8 cellular contexts compared by ENCODE assay signal in genomic region chr11:62652156-62653006, GRCh38. TPM values are rescaled to one million over a fixed set of nuclear protein-coding genes. Genes with fewer than 3 reads are reported as not detected.
DNase-seq lines count a peak whose midpoint lies in the region; ATAC-seq, FAIRE-seq and TF ChIP-seq lines count a peak whose summit lies in the region.

No MANE protein-coding gene starts in this region.

- H3K27me3 Mint-ChIP-seq in activated CD4-positive, alpha-beta T cell treated with anti-CD3 and anti-CD28 coated beads for 36 hours = no peaks in the 10 kb centered on the region

- peak overlapping the region; percentile 91 for H3K27ac Mint-ChIP-seq in activated CD4-positive, alpha-beta T cell treated with anti-CD3 and anti-CD28 coated beads for 36 hours

- ATAC-seq in activated CD4-positive, alpha-beta T cell treated with anti-CD3 and anti-CD28 coated beads for 36 hours = no peak
- ATAC-seq in HG02798 (IDR thresholded peaks at IDR 0.05; ENCODE audit: poor library complexity, unreplicated experiment) = no peak
- ATAC-seq in GM18519 (IDR thresholded peaks at IDR 0.05; ENCODE audit: low FRiP score, unreplicated experiment) = no peak

- TF ChIP-seq CTCF in PC-9 (conservative IDR thresholded peaks at IDR 0.05) (no peak), epithelial cell of proximal tubule (conservative IDR thresholded peaks at IDR 0.05; ENCODE audit: low read depth, low read length) (no peak)

- H3K27me3 ChIP-seq in PC-9 (ENCODE audit: insufficient read depth, low read depth) (no peaks in the 10 kb centered on the region), rectal smooth muscle tissue (ENCODE audit: control insufficient read depth, insufficient read depth, low read length) (no peaks in the 10 kb centered on the region)

- no peak for DNase-seq in activated CD4-positive, alpha-beta T cell treated with anti-CD3 and anti-CD28 coated beads for 36 hours
- DNase-seq in activated CD4-positive, alpha-beta T cell treated with anti-CD3 and anti-CD28 coated beads for 48 hours = no peak
- DNase-seq in PC-9 = no peak
- no peak for DNase-seq in epithelial cell of proximal tubule (ENCODE audit: low read depth)
- DNase-seq in H54 (ENCODE audit: insufficient read length, low spot score) = no peak

- FAIRE-seq in H54 (lab: Jason Lieb, UNC) = no peak

- H3K4me2 ChIP-seq in PC-9 = peak overlapping the region; percentile 99

- H3K9me3 Mint-ChIP-seq in activated CD4-positive, alpha-beta T cell treated with anti-CD3 and anti-CD28 coated beads for 36 hours (ENCODE audit: low read depth) = no peaks in the 10 kb centered on the region

- H3K4me1 ChIP-seq in PC-9 (replicated peaks; ENCODE audit: insufficient read depth) = peaks cover 15% of the 10 kb centered on the region
- H3K4me1 ChIP-seq in rectal smooth muscle tissue (ENCODE audit: control insufficient read depth, insufficient read depth, low read length) = peaks cover 6% of the 10 kb centered on the region

- no peaks in the 10 kb centered on the region for H3K9me3 ChIP-seq in PC-9 (ENCODE audit: insufficient read depth, low read depth)

- peaks cover 23% of the 10 kb centered on the region for H3K4me1 Mint-ChIP-seq in activated CD4-positive, alpha-beta T cell treated with anti-CD3 and anti-CD28 coated beads for 36 hours

- peak overlapping the region; percentile 67 for H3K9ac ChIP-seq in rectal smooth muscle tissue (ENCODE audit: low read length)

- no peaks in the 10 kb centered on the region for H3K9me2 ChIP-seq in PC-9 (ENCODE audit: insufficient read depth)

- H3K4me3 ChIP-seq in PC-9 = peak overlapping the region; percentile 96
- H3K4me3 ChIP-seq in epithelial cell of proximal tubule (ENCODE audit: low read depth, low read length) = peak overlapping the region; percentile 72
- peak overlapping the region; percentile 65 for H3K4me3 ChIP-seq in rectal smooth muscle tissue (ENCODE audit: low read length)

- no peak for TF ChIP-seq POLR2A in H54 (IDR thresholded peaks at IDR 0.05; ENCODE audit: low read depth, low read length)

- peak overlapping the region; percentile 93 for H2AFZ ChIP-seq in PC-9

- no peaks in the 10 kb centered on the region for H4K20me1 ChIP-seq in PC-9 (ENCODE audit: insufficient read depth)

- peaks cover 40% of the 10 kb centered on the region for H3F3A ChIP-seq in PC-9 (ENCODE audit: insufficient read depth, low read depth)

- peaks cover 30% of the 10 kb centered on the region for H3K79me2 ChIP-seq in PC-9 (ENCODE audit: low read depth)

- BruUV-seq in PC-9 (replicated peaks; lab: Mats Ljungman, UMichigan) = TSS peak; percentile 50

- 0 out of 2 replicates have a peak, but pooled peaks cover 4% of the 10 kb centered on the region for H3K36me3 ChIP-seq in PC-9 (ENCODE audit: low read depth)
- peaks cover 21% of the 10 kb centered on the region for H3K36me3 ChIP-seq in rectal smooth muscle tissue (ENCODE audit: control insufficient read depth, insufficient read depth, low read length)

- intact Hi-C loops in activated CD4-positive, alpha-beta T cell treated with anti-CD3 and anti-CD28 coated beads for 36 hours (cut with DNase I, micrococcal nuclease) = loop anchor here (1.0 to 2.0 kb wide), 9 partner anchors 13 to 102 kb away; partner anchors contain the start of genes C11orf98 (in 2 of the 2), CSKMT (in 2 of the 2), TUT1 (in 2 of the 2) and HNRNPUL2 (in 1 of the 2)
- intact Hi-C loops in PC-9 (cut with micrococcal nuclease; ENCODE audit: unreplicated experiment) = no loop called here

- CTCF ChIA-PET in activated CD4-positive, alpha-beta T cell treated with anti-CD3 and anti-CD28 coated beads for 36 hours (lab: Charles Lee) = interaction anchor here (0.6 to 4.0 kb wide), 5 partner anchors 12 to 61 kb away, joined by 3 to 21 read pairs (median 4); partner anchors contain the start of genes C11orf98, CSKMT, TUT1 and UQCC3
- CTCF ChIA-PET in PC-9 (lab: Charles Lee) = no interaction called here

- H3K4me3 Mint-ChIP-seq in activated CD4-positive, alpha-beta T cell treated with anti-CD3 and anti-CD28 coated beads for 36 hours = peak overlapping the region; percentile 88

- peak overlapping the region; percentile 75 for H3K27ac ChIP-seq in PC-9
- peak overlapping the region; percentile 81 for H3K27ac ChIP-seq in rectal smooth muscle tissue (ENCODE audit: low read depth, low read length)

- H3K36me3 Mint-ChIP-seq in activated CD4-positive, alpha-beta T cell treated with anti-CD3 and anti-CD28 coated beads for 36 hours (ENCODE audit: low read depth) = peaks cover 12% of the 10 kb centered on the region

- POLR2A ChIA-PET in activated CD4-positive, alpha-beta T cell treated with anti-CD3 and anti-CD28 coated beads for 36 hours (lab: Charles Lee) = interaction anchor here (0.6 to 2.0 kb wide), 11 partner anchors 13 to 189 kb away, joined by 3 to 27 read pairs (median 7); partner anchors contain the start of genes B3GAT3, C11orf98, CSKMT and HNRNPUL2
- POLR2A ChIA-PET in PC-9 (lab: Charles Lee; ENCODE audit: unreplicated experiment) = interaction anchor here (0.9 to 1.0 kb wide), 5 partner anchors 12 to 260 kb away, joined by 3 to 37 read pairs (median 9); partner anchors contain the start of genes B3GAT3, C11orf98, CSKMT and ZBTB3

RNA-seq across cellular contexts. Expression of gene INTS5, which starts 0.7 kb away (rescaled TPM):
- total RNA-seq in activated CD4-positive, alpha-beta T cell treated with anti-CD3 and anti-CD28 coated beads for 36 hours = 10 to 100 TPM; 26.0 to 29.9 TPM
- total RNA-seq in PC-9 (2021) (28.2 and 31.5 TPM in 2 replicates), epithelial cell of proximal tubule (19.4 and 26.5 TPM in 2 replicates)

RNA-seq across cellular contexts. Expression of gene GANAB, which starts 6.0 kb away (rescaled TPM):
- total RNA-seq in activated CD4-positive, alpha-beta T cell treated with anti-CD3 and anti-CD28 coated beads for 36 hours = 100 to 1,000 TPM; 208 to 218 TPM
- total RNA-seq in PC-9 (2021) = 478 and 525 TPM in 2 replicates
- total RNA-seq in epithelial cell of proximal tubule = 191 and 281 TPM in 2 replicates

RNA-seq across cellular contexts. Expression of gene C11orf98, which starts 12.6 kb away (rescaled TPM):
- 100 to 1,000 TPM; 108 to 135 TPM for total RNA-seq in activated CD4-positive, alpha-beta T cell treated with anti-CD3 and anti-CD28 coated beads for 36 hours
- total RNA-seq in PC-9 (2021) = 86.7 and 94.9 TPM in 2 replicates
- 125 and 129 TPM in 2 replicates for total RNA-seq in epithelial cell of proximal tubule

RNA-seq across cellular contexts. Expression of gene CSKMT, which starts 12.7 kb away (rescaled TPM):
- total RNA-seq in activated CD4-positive, alpha-beta T cell treated with anti-CD3 and anti-CD28 coated beads for 36 hours = 10 to 100 TPM; 12.6 to 31.3 TPM
- total RNA-seq in PC-9 (2021) (19.2 and 51.9 TPM in 2 replicates), epithelial cell of proximal tubule (21.0 and 26.3 TPM in 2 replicates)

RNA-seq across cellular contexts. Expression of gene UQCC3, which starts 19.1 kb away (rescaled TPM):
- total RNA-seq in activated CD4-positive, alpha-beta T cell treated with anti-CD3 and anti-CD28 coated beads for 36 hours = 1 to 10 TPM; 4.1 to 6.4 TPM
- total RNA-seq in PC-9 (2021) (16.1 and 25.4 TPM in 2 replicates), epithelial cell of proximal tubule (18.6 and 27.9 TPM in 2 replicates)
